ENCODE assay signal across 10 cellular contexts in genomic region chr2:32864761-32865160, GRCh38.
DNase-seq lines count a peak whose midpoint lies in the region; ATAC-seq and TF ChIP-seq lines count a peak whose summit lies in the region.
"Had no signal": no experiment of that assay in that cellular context is flagged by ENCODE, and none has a peak within 500 bp of the region (broad histone marks: within the 10 kb centered on the region; RNA-seq: fewer than 3 reads in every experiment).

No MANE protein-coding gene starts in this region.

- H3K9ac ChIP-seq in adipocyte (ENCODE audit: low read length): no peak overlapping the region

- ATAC-seq in HG03097 (IDR thresholded peaks at IDR 0.05; ENCODE audit: low FRiP score, unreplicated experiment): no peak

- H3K4me3 ChIP-seq in adipocyte (ENCODE audit: low read length) (no peak overlapping the region), tibial artery (no peak overlapping the region)

- H3K27ac ChIP-seq in tibial artery: peak overlapping the region; percentile 38 to 51

- H3K27me3 ChIP-seq in adipocyte (replicated peaks; ENCODE audit: control insufficient read depth, insufficient read depth, low read length): peaks cover 19% of the 10 kb centered on the region
- H3K27me3 ChIP-seq in tibial artery: no peaks in the 10 kb centered on the region

- DNase-seq in GM04504 (ENCODE audit: low read depth) (peak; percentile 21), adipocyte (ENCODE audit: low read depth) (peak; percentile 79), fibroblast of the conjunctiva (ENCODE audit: low read depth) (peak; percentile 49), tibial artery (no peak), HuH-7.5 (ENCODE audit: low spot score) (no peak), amygdala (lab: John Stamatoyannopoulos, UW) (no peak)
- DNase-seq: activated naive CD8-positive, alpha-beta T cell treated with anti-CD3 and anti-CD28 coated beads, Interleukin-2, amount 50 U/mL, for 24 hours; left cardiac atrium; NCI-H1105 had no signal

- no peak for TF ChIP-seq CTCF in tibial artery (IDR thresholded peaks at IDR 0.05)

- no peaks in the 10 kb centered on the region for H3K36me3 ChIP-seq in adipocyte (ENCODE audit: control insufficient read depth, insufficient read depth, low read length, severe bottlenecking)
- H3K36me3 ChIP-seq in tibial artery: no peaks in the 10 kb centered on the region

- intact Hi-C loops in tibial artery (cut with DNase I; ENCODE audit: low total_unique reads): no loop called here

- no peaks in the 10 kb centered on the region for H3K9me3 ChIP-seq in adipocyte (ENCODE audit: control insufficient read depth, low read length)
- no peaks in the 10 kb centered on the region for H3K9me3 ChIP-seq in tibial artery

- H3K4me1 ChIP-seq in adipocyte (ENCODE audit: control insufficient read depth, insufficient read depth, low read length) (peaks cover 26% of the 10 kb centered on the region), tibial artery (peaks cover 0 to 25% (median 16%) of the 10 kb centered on the region in 4 donors)

Comparison
In these comparisons a context has a peak if more than half of its experiments do, and no peak if none do; other contexts are left out.
1. DNase-seq: peak in GM04504 (single experiment), adipocyte (single experiment) and fibroblast of the conjunctiva (single experiment); none in tibial artery (0 of 2), HuH-7.5 (single experiment) and amygdala (0 of 56).